In genomic region chr5:75584641-75585040, GRCh38 we compare ENCODE assay signal across 18 cellular contexts. TPM values are rescaled to one million over a fixed set of nuclear protein-coding genes. Genes with fewer than 3 reads are reported as not detected.
DNase-seq lines count a peak whose midpoint lies in the region; ATAC-seq, FAIRE-seq and TF ChIP-seq lines count a peak whose summit lies in the region.
"Had no signal": no experiment of that assay in that cellular context is flagged by ENCODE, and none has a peak within 500 bp of the region (broad histone marks: within the 10 kb centered on the region; RNA-seq: fewer than 3 reads in every experiment).

No MANE protein-coding gene starts in this region.

- peaks cover 24% of the 10 kb centered on the region for H3K36me3 Mint-ChIP-seq in osteocyte (ENCODE audit: unreplicated experiment)

- H3K27me3 Mint-ChIP-seq in osteocyte (ENCODE audit: unreplicated experiment), result no peaks in the 10 kb centered on the region

- no peaks in the 10 kb centered on the region for H3K4me1 ChIP-seq in kidney (ENCODE audit: control insufficient read depth in 1 of 2, insufficient read depth in 1 of 2, low read depth in 1 of 2, low read length in 2 of 2)
- H3K4me1 ChIP-seq: lower lobe of right lung had no signal

- no peak overlapping the region for H3K27ac Mint-ChIP-seq in osteocyte (ENCODE audit: unreplicated experiment)
- H3K27ac Mint-ChIP-seq: activated T-helper 2 cell treated with anti-CD3 and anti-CD28 coated beads, Interferon-gamma antibody, Interleukin-2, Interleukin-4, amounts not matched to agents 10 μg/mL and 5 μg/mL and 100 μg/mL, durations not matched to agents 14 hours and 24 hours and 36 hours had no signal

- no peak overlapping the region for H3K27ac ChIP-seq in kidney (ENCODE audit: low read depth in 2 of 2, low read length in 2 of 2)
- H3K27ac ChIP-seq: lower lobe of right lung, skin epidermis had no signal

- no peak for ATAC-seq in GM18502 (IDR thresholded peaks at IDR 0.05; ENCODE audit: poor library complexity, unreplicated experiment)
- ATAC-seq: lower lobe of right lung had no signal

- H3K9me3 ChIP-seq in kidney (ENCODE audit: control insufficient read depth in 1 of 2, low read length in 2 of 2), result no peaks in the 10 kb centered on the region
- H3K9me3 ChIP-seq: lower lobe of right lung had no signal

- no peak overlapping the region for H3K4me3 ChIP-seq in LNCaP clone FGC (ENCODE audit: low read depth, low read length)
- H3K4me3 ChIP-seq in choroid plexus epithelial cell (ENCODE audit: low read depth, low read length), result no peak overlapping the region
- H3K4me3 ChIP-seq in kidney (ENCODE audit: low read length in 2 of 2), result no peak overlapping the region
- H3K4me3 ChIP-seq: lower lobe of right lung, skin epidermis had no signal

- H3K9ac ChIP-seq in kidney (ENCODE audit: low read length in 2 of 2), result no peak overlapping the region

- H3K4me3 Mint-ChIP-seq in osteocyte (ENCODE audit: unreplicated experiment), result no peak overlapping the region

- TF ChIP-seq CTCF in LNCaP clone FGC (IDR thresholded peaks at IDR 0.05; ENCODE audit: control insufficient read depth, extremely low read depth, insufficient read depth), result peak; percentile 33
- TF ChIP-seq CTCF in choroid plexus epithelial cell (conservative IDR thresholded peaks at IDR 0.05; ENCODE audit: low read depth, low read length), result peak; percentile 55
- peak; percentile 26 for TF ChIP-seq CTCF in osteocyte (IDR thresholded peaks at IDR 0.05)
- no peak for TF ChIP-seq CTCF in kidney (IDR thresholded peaks at IDR 0.05; ENCODE audit: borderline replicate concordance, extremely low read depth, insufficient read depth)

- peak; percentile 7 for DNase-seq in DMS114 treated with DMSO at 0.1 percent for 48 hours (lab: John Stamatoyannopoulos, UW; ENCODE audit: unreplicated experiment)
- DNase-seq in LNCaP clone FGC (ENCODE audit: low read depth), result no peak
- DNase-seq in choroid plexus epithelial cell (ENCODE audit: low read depth), result peak; percentile 41
- no peak for DNase-seq in osteocyte (ENCODE audit: extremely low spot score, unreplicated experiment)
- DNase-seq in effector CD4-positive, alpha-beta T cell, result no peak
- DNase-seq in kidney, result no peak
- no peak for DNase-seq in HUDEP-2 (lab: John Stamatoyannopoulos, UW; ENCODE audit: unreplicated experiment in 76 of 76)
- DNase-seq: activated CD4-positive, alpha-beta T cell treated with anti-CD3 and anti-CD28 coated beads, Interleukin-2, amount 50 U/mL, for 48 hours; aorta; COR-L47; lower lobe of right lung; NCI-H1092; NCI-H526; Right ventricle myocardium superior had no signal

- H3K4me1 Mint-ChIP-seq in osteocyte (ENCODE audit: unreplicated experiment), result no peaks in the 10 kb centered on the region

- no peak for FAIRE-seq in kidney (lab: Jason Lieb, UNC)

- H3K9me3 Mint-ChIP-seq in osteocyte (ENCODE audit: unreplicated experiment), result no peaks in the 10 kb centered on the region
- H3K9me3 Mint-ChIP-seq: activated T-helper 2 cell treated with anti-CD3 and anti-CD28 coated beads, Interferon-gamma antibody, Interleukin-2, Interleukin-4, amounts not matched to agents 10 μg/mL and 5 μg/mL and 100 μg/mL, durations not matched to agents 14 hours and 24 hours and 36 hours had no signal

- H3K36me3 ChIP-seq in kidney (ENCODE audit: control insufficient read depth in 1 of 2, insufficient read depth in 2 of 2, low read length in 2 of 2), result peaks cover 3 to 8% of the 10 kb centered on the region in 2 donors

- intact Hi-C loops in kidney (cut with DNase I), result no loop called here

RNA-seq across cellular contexts. Expression of gene ANKDD1B, which starts 26.6 kb away (rescaled TPM):
- total RNA-seq in osteocyte (0.63 and 0.67 TPM in 2 replicates), kidney (3.1 TPM)
- polyA plus RNA-seq in kidney (ENCODE audit: insufficient read depth, low read depth, low replicate concordance), result 2.3 TPM
- total RNA-seq: HT1080, Right ventricle myocardium superior had no signal

Comparison
In these comparisons a context has a peak if more than half of its experiments do, and no peak if none do; other contexts are left out.
1. DNase-seq: peak in DMS114 treated with DMSO at 0.1 percent for 48 hours (single experiment) and choroid plexus epithelial cell (single experiment); none in LNCaP clone FGC (single experiment), osteocyte (single experiment), effector CD4-positive, alpha-beta T cell (single experiment), kidney (single experiment) and HUDEP-2 (0 of 76).